ENCODE assay signal across 7 cellular contexts in genomic region chr19:543912-544608, GRCh38. TPM values are rescaled to one million over a fixed set of nuclear protein-coding genes. Genes with fewer than 3 reads are reported as not detected.
DNase-seq lines count a peak whose midpoint lies in the region; ATAC-seq, FAIRE-seq and TF ChIP-seq lines count a peak whose summit lies in the region.

TSS of gene GZMM (plus strand) at chr19:544053. CDS start at chr19:544072, 19 bp downstream.

- DNase-seq in WTC11 (ENCODE audit: low spot score) = no peak
- DNase-seq in activated gamma-delta T cell treated with anti-CD3 and anti-CD28 coated beads, Interleukin-2, amount 50 U/mL, for 16 hours (ENCODE audit: low read depth) = peak; percentile 69
- peak in 2 of 6 donors; percentile 30 to 73 for DNase-seq in pancreas
- peak; percentile 32 for DNase-seq in transverse colon
- no peak for DNase-seq in putamen (ENCODE audit: low spot score)

- CTCF ChIA-PET in WTC11 (lab: Charles Lee) = no interaction called here

- no peaks in the 10 kb centered on the region for H3K9me3 ChIP-seq in pancreas
- H3K9me3 ChIP-seq in transverse colon = no peaks in the 10 kb centered on the region

- TF ChIP-seq EP300 in transverse colon (IDR thresholded peaks at IDR 0.05; ENCODE audit: low read depth) = no peak

- peaks cover under 1% of the 10 kb centered on the region; the same call in 1 of the 2 replicates for H3K36me3 Mint-ChIP-seq in WTC11

- POLR2A ChIA-PET in WTC11 (lab: Charles Lee) = interaction anchor here (0.7 kb wide), 1 partner anchor 453 kb away, joined by 6 read pairs; no protein-coding TSS in a partner anchor

- no peak within 1 kb of the TSS for H3K4me3 Mint-ChIP-seq in WTC11

- H3K27me3 ChIP-seq in pancreas (no peaks in the 10 kb centered on the region), transverse colon (no peaks in the 10 kb centered on the region)

- ATAC-seq in WTC11 (peak; percentile 37; the same call in 1 of the 2 replicates), pancreas (peak in 3 of 4 donors; percentile 24 to 49 (median 41)), GM19463 (IDR thresholded peaks at IDR 0.05; ENCODE audit: unreplicated experiment) (no peak), GM18858 (IDR thresholded peaks at IDR 0.05; ENCODE audit: unreplicated experiment) (no peak)

- H3K36me3 ChIP-seq in pancreas (peaks cover 0 to 17% (median 2%) of the 10 kb centered on the region in 3 donors), transverse colon (peaks cover 0 to 9% (median 0%) of the 10 kb centered on the region in 4 donors)

- in situ Hi-C loops in transverse colon (cut with MboI; ENCODE audit: low pct_ligation_motif_present in 1 of 4, low pct_unique_long_range_greater_than_20kb in 1 of 4, low sequenced_read_pairs in 3 of 4) = no loop called here

- no peak within 1 kb of the TSS for H3K4me3 ChIP-seq in pancreas
- peak within 1 kb of the TSS in 1 of 4 donors; percentile 1 for H3K4me3 ChIP-seq in transverse colon

- TF ChIP-seq POLR2A in transverse colon (IDR thresholded peaks at IDR 0.05) = no peak

- H3K4me1 Mint-ChIP-seq in WTC11 = peaks cover 7% of the 10 kb centered on the region

- H3K27ac ChIP-seq in pancreas (no peak within 1 kb of the TSS), transverse colon (no peak within 1 kb of the TSS)

- H3K9me3 Mint-ChIP-seq in WTC11 = no peaks in the 10 kb centered on the region

- no peak for FAIRE-seq in pancreas (lab: Jason Lieb, UNC)

- H3K4me1 ChIP-seq in pancreas (no peaks in the 10 kb centered on the region), transverse colon (no peaks in the 10 kb centered on the region)

- intact Hi-C loops in pancreas (cut with DNase I) = no loop called here
- intact Hi-C loops in transverse colon (cut with DNase I; ENCODE audit: low total_unique reads) = no loop called here

- TF ChIP-seq CTCF in WTC11 (IDR thresholded peaks at IDR 0.05) (no peak), pancreas (IDR thresholded peaks at IDR 0.05) (no peak), transverse colon (IDR thresholded peaks at IDR 0.05) (no peak)

- H3K27me3 Mint-ChIP-seq in WTC11 (ENCODE audit: low read depth) = no peaks in the 10 kb centered on the region

- peak within 1 kb of the TSS; percentile 57 for H3K27ac Mint-ChIP-seq in WTC11

- WGBS in pancreas, 2 donors = 55 to 64% methylated on average over 30 to 31 of the region's 31 CpGs
- WGBS in transverse colon (ENCODE audit: low coverage in 1 of 2), 2 donors = 50 to 56% methylated on average over 1 to 31 of the region's 31 CpGs

TF ChIP-seq in WTC11, 78 proteins besides CTCF, POLR2A, EP300 and RAD21:
- no peak for TF ChIP-seq ZBTB43 (CRISPR knock-in tag; IDR thresholded peaks at IDR 0.05)
- TF ChIP-seq TEAD4 (CRISPR knock-in tag; IDR thresholded peaks at IDR 0.05) = no peak
- no peak for TF ChIP-seq E2F4 (CRISPR knock-in tag; IDR thresholded peaks at IDR 0.05; ENCODE audit: borderline replicate concordance, low read depth)
- no peak for TF ChIP-seq ZNF416 (CRISPR knock-in tag; IDR thresholded peaks at IDR 0.05)
- TF ChIP-seq GTF2I (CRISPR knock-in tag; conservative IDR thresholded peaks at IDR 0.05) = no peak
- TF ChIP-seq ZNF263 (CRISPR knock-in tag; IDR thresholded peaks at IDR 0.05; ENCODE audit: low read depth) = no peak
- no peak for TF ChIP-seq ZNF423 (CRISPR knock-in tag; IDR thresholded peaks at IDR 0.05)
- TF ChIP-seq, protein P1, sequence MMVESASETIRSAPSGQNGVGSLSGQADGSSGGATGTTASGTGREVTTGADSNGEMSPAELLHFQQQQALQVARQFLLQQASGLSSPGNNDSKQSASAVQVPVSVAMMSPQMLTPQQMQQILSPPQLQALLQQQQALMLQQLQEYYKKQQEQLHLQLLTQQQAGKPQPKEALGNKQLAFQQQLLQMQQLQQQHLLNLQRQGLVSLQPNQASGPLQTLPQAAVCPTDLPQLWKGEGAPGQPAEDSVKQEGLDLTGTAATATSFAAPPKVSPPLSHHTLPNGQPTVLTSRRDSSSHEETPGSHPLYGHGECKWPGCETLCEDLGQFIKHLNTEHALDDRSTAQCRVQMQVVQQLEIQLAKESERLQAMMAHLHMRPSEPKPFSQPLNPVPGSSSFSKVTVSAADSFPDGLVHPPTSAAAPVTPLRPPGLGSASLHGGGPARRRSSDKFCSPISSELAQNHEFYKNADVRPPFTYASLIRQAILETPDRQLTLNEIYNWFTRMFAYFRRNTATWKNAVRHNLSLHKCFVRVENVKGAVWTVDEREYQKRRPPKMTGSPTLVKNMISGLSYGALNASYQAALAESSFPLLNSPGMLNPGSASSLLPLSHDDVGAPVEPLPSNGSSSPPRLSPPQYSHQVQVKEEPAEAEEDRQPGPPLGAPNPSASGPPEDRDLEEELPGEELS (CRISPR knock-in tag; IDR thresholded peaks at IDR 0.05) = no peak
- no peak for TF ChIP-seq SP1 (CRISPR knock-in tag; conservative IDR thresholded peaks at IDR 0.05)
- no peak for TF ChIP-seq NFE2L1 (CRISPR knock-in tag; IDR thresholded peaks at IDR 0.05)

RNA-seq across cellular contexts. Expression of gene GZMM, which starts in this region (rescaled TPM):
- total RNA-seq in WTC11 (2021) (0.21 to 0.68 TPM (median 0.60 TPM) in 3 replicates), pancreas (under 1 TPM in 4 of 6 donors, not detected in 2; 0.28 to 0.38 (median 0.33) TPM), transverse colon (1 to 10 TPM in 2 of 4 donors, not detected in 2; 1.1 to 1.8 TPM)
- polyA plus RNA-seq in pancreas = under 1 TPM; 0.31 to 0.38 TPM

Comparison
In these comparisons a context has a peak if more than half of its experiments do, and no peak if none do; other contexts are left out.
1. Peak in ATAC-seq in WTC11; RNA of the gene not detected or under 1 TPM.
2. Peak in ATAC-seq in pancreas; RNA of the gene not detected or under 1 TPM.
3. DNase-seq: peak in activated gamma-delta T cell treated with anti-CD3 and anti-CD28 coated beads, Interleukin-2, amount 50 U/mL, for 16 hours (single experiment) and transverse colon (single experiment); none in WTC11 (single experiment) and putamen (single experiment).